13 cellular contexts compared by ENCODE assay signal in genomic region chr9:134630861-134631260, GRCh38.
"Had no signal": no experiment of that assay in that cellular context is flagged by ENCODE, and none has a peak within 500 bp of the region (broad histone marks: within the 10 kb centered on the region; RNA-seq: fewer than 3 reads in every experiment).

No MANE protein-coding gene starts in this region.

- H3K27me3 ChIP-seq: adrenal gland, left lung, right atrium auricular region, upper lobe of right lung had no signal

- ATAC-seq: activated CD8-positive, alpha-beta memory T cell treated with anti-CD3 and anti-CD28 coated beads, Interleukin-2, amount 10 ng/mL, durations not matched to agents 7 days and 5 days; activated T-cell treated with anti-CD3 and anti-CD28 coated beads, Interleukin-2, amount 50 U/mL, for 72 hours; heart right ventricle; left lung; upper lobe of right lung had no signal

- H3K27ac ChIP-seq: adrenal gland, coronary artery, heart right ventricle, left lung, right atrium auricular region, upper lobe of right lung had no signal

- H3K9me3 ChIP-seq: adrenal gland, heart right ventricle, left lung, right atrium auricular region, upper lobe of right lung had no signal

- DNase-seq: activated CD8-positive, alpha-beta memory T cell treated with anti-CD3 and anti-CD28 coated beads, Interleukin-2, amount 10 ng/mL, durations not matched to agents 7 days and 5 days; activated naive CD4-positive, alpha-beta T cell treated with anti-CD3 and anti-CD28 coated beads for 36 hours; activated T-cell treated with anti-CD3 and anti-CD28 coated beads, Interleukin-2, amount 50 U/mL, for 72 hours; caudate nucleus; effector CD4-positive, alpha-beta T cell; heart right ventricle; stimulated activated naive CD4-positive, alpha-beta T cell; substantia nigra had no signal

- H3K4me3 ChIP-seq: adrenal gland, coronary artery, heart right ventricle, left lung, right atrium auricular region, upper lobe of right lung had no signal

- H3K36me3 ChIP-seq: adrenal gland, heart right ventricle, left lung, right atrium auricular region, upper lobe of right lung had no signal

- H3K4me1 ChIP-seq: adrenal gland, heart right ventricle, left lung, right atrium auricular region, upper lobe of right lung had no signal
